ENCODE assay signal across 12 cellular contexts in the genomic region with DNA sequence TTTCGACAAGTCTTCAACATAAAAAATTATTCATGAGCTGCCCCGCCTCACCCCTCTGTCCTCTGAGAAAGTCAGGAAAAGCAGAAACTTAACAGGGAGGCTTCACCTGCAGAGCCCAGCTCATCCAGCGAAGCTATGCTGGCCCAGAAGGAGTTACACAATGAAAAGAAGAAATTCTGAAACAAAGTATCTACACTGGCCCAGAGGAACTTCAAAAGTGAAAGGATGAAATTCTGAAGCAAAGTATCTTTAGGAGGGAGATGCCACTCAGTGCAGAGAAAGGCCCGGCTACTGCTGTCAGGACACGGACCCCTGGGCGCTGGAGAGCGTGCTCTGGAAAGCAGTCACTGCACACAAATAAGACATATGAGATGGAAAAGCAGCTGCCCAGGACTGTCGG. TPM values are rescaled to one million over a fixed set of nuclear protein-coding genes. Genes with fewer than 3 reads are reported as not detected.
DNase-seq lines count a peak whose midpoint lies in the region; ATAC-seq and TF ChIP-seq lines count a peak whose summit lies in the region.
"Had no signal": no experiment of that assay in that cellular context is flagged by ENCODE, and none has a peak within 500 bp of the region (broad histone marks: within the 10 kb centered on the region; RNA-seq: fewer than 3 reads in every experiment).

No MANE protein-coding gene starts in this region.

- DNase-seq in activated naive CD4-positive, alpha-beta T cell treated with anti-CD3 and anti-CD28 coated beads for 36 hours, result no peak
- no peak for DNase-seq in activated naive CD4-positive, alpha-beta T cell treated with anti-CD3 and anti-CD28 coated beads, Interleukin-2, amount 50 U/mL, for 16 hours
- no peak for DNase-seq in T-cell
- DNase-seq in fibroblast of the aortic adventitia (ENCODE audit: low read depth), result no peak
- peak; percentile 9 for DNase-seq in superior temporal gyrus (ENCODE audit: extremely low spot score)
- no peak for DNase-seq in NCI-H146 (lab: John Stamatoyannopoulos, UW)
- DNase-seq in cerebellar nuclear complex (lab: John Stamatoyannopoulos, UW), result no peak
- DNase-seq in SHP77 treated with DMSO at 0.1 percent for 48 hours (lab: John Stamatoyannopoulos, UW), result no peak
- DNase-seq: GDM1; NCI-H226; stimulated activated CD4-positive, alpha-beta T cell treated with anti-CD3 and anti-CD28 coated beads, Interleukin-15, amount 100 ng/mL, for 24 hours had no signal

- H3K27ac Mint-ChIP-seq in activated naive CD4-positive, alpha-beta T cell treated with anti-CD3 and anti-CD28 coated beads for 36 hours, result no peak overlapping the region
- H3K27ac Mint-ChIP-seq in T-cell, result peak overlapping the region; percentile 66 to 82

- CTCF ChIA-PET in activated naive CD4-positive, alpha-beta T cell treated with anti-CD3 and anti-CD28 coated beads for 36 hours (lab: Charles Lee), result no interaction called here
- CTCF ChIA-PET in T-cell (lab: Charles Lee), result no interaction called here

- TF ChIP-seq CTCF in fibroblast of the aortic adventitia (IDR thresholded peaks at IDR 0.05; ENCODE audit: insufficient read depth, low read length), result no peak

- peak overlapping the region; percentile 22 for H3K4me3 ChIP-seq in fibroblast of the aortic adventitia (ENCODE audit: low read depth, low read length)

- no peaks in the 10 kb centered on the region for H3K36me3 Mint-ChIP-seq in activated naive CD4-positive, alpha-beta T cell treated with anti-CD3 and anti-CD28 coated beads for 36 hours (ENCODE audit: low read depth)
- peaks cover 3% of the 10 kb centered on the region for H3K36me3 Mint-ChIP-seq in T-cell

- peak overlapping the region; percentile 41 for H3K4me3 Mint-ChIP-seq in activated naive CD4-positive, alpha-beta T cell treated with anti-CD3 and anti-CD28 coated beads for 36 hours
- H3K4me3 Mint-ChIP-seq in T-cell, result peak overlapping the region; percentile 56 to 97 (median 81)

- no peaks in the 10 kb centered on the region for H3K27me3 Mint-ChIP-seq in activated naive CD4-positive, alpha-beta T cell treated with anti-CD3 and anti-CD28 coated beads for 36 hours (ENCODE audit: low read depth)
- no peaks in the 10 kb centered on the region for H3K27me3 Mint-ChIP-seq in T-cell

- no peaks in the 10 kb centered on the region for H3K9me3 Mint-ChIP-seq in activated naive CD4-positive, alpha-beta T cell treated with anti-CD3 and anti-CD28 coated beads for 36 hours
- no peaks in the 10 kb centered on the region for H3K9me3 Mint-ChIP-seq in T-cell

- peaks cover 23% of the 10 kb centered on the region for H3K4me1 Mint-ChIP-seq in activated naive CD4-positive, alpha-beta T cell treated with anti-CD3 and anti-CD28 coated beads for 36 hours (ENCODE audit: low read depth)
- peaks cover 36 to 39% (median 38%) of the 10 kb centered on the region in 3 donors for H3K4me1 Mint-ChIP-seq in T-cell

- intact Hi-C loops in activated naive CD4-positive, alpha-beta T cell treated with anti-CD3 and anti-CD28 coated beads for 36 hours (cut with micrococcal nuclease), result no loop called here

- no peak for ATAC-seq in T-cell (replicated peaks in 1 of 4)

- POLR2A ChIA-PET in T-cell (lab: Charles Lee), result no interaction called here

RNA-seq across cellular contexts. Expression of a gene that starts 1.6 kb away (rescaled TPM):
- total RNA-seq in activated naive CD4-positive, alpha-beta T cell treated with anti-CD3 and anti-CD28 coated beads for 36 hours, result 10 to 100 TPM; 10.9 to 11.2 TPM
- total RNA-seq in T-cell (10 to 100 TPM; 47.6 to 68.4 (median 58.4) TPM), fibroblast of the aortic adventitia (ENCODE audit: low replicate concordance) (11.6 and 22.5 TPM in 2 replicates)

RNA-seq across cellular contexts. Expression of a gene that starts 1.8 kb away (rescaled TPM):
- 10 to 100 TPM; 57.7 to 66.1 TPM for total RNA-seq in activated naive CD4-positive, alpha-beta T cell treated with anti-CD3 and anti-CD28 coated beads for 36 hours
- total RNA-seq in T-cell (10 to 100 TPM; 45.6 to 61.1 (median 57.5) TPM), fibroblast of the aortic adventitia (ENCODE audit: low replicate concordance) (30.6 and 57.2 TPM in 2 replicates)

RNA-seq across cellular contexts. Expression of a gene that starts 11.3 kb away (rescaled TPM):
- not detected for total RNA-seq in activated naive CD4-positive, alpha-beta T cell treated with anti-CD3 and anti-CD28 coated beads for 36 hours
- total RNA-seq in T-cell, result not detected
- total RNA-seq in fibroblast of the aortic adventitia (ENCODE audit: low replicate concordance), result not detected in 2 replicates
- total RNA-seq: M059J had no signal

RNA-seq across cellular contexts. Expression of a gene that starts 43.4 kb away (rescaled TPM):
- total RNA-seq in activated naive CD4-positive, alpha-beta T cell treated with anti-CD3 and anti-CD28 coated beads for 36 hours, result 100 to 1,000 TPM; 314 TPM
- total RNA-seq in T-cell, result 100 to 1,000 TPM; 166 to 245 (median 228) TPM
- 54.0 and 73.8 TPM in 2 replicates for total RNA-seq in fibroblast of the aortic adventitia (ENCODE audit: low replicate concordance)

RNA-seq across cellular contexts. Expression of a gene that starts 51.6 kb away (rescaled TPM):
- 100 to 1,000 TPM; 223 to 231 TPM for total RNA-seq in activated naive CD4-positive, alpha-beta T cell treated with anti-CD3 and anti-CD28 coated beads for 36 hours
- total RNA-seq in T-cell (1 to 10 TPM in 4 of 5 donors, under 1 TPM in 1; 0.93 to 3.7 (median 1.5) TPM), fibroblast of the aortic adventitia (ENCODE audit: low replicate concordance) (0.82 and 26.8 TPM in 2 replicates)
